In genomic region chr15:74872702-74873035, GRCh38 we compare ENCODE assay signal across 8 cellular contexts. TPM values are rescaled to one million over a fixed set of nuclear protein-coding genes. Genes with fewer than 3 reads are reported as not detected.
DNase-seq lines count a peak whose midpoint lies in the region; TF ChIP-seq lines count a peak whose summit lies in the region.

No MANE protein-coding gene starts in this region.

- H3K27ac Mint-ChIP-seq in progenitor cell of endocrine pancreas = peak overlapping the region; percentile 96

- no peak for TF ChIP-seq POLR2A in esophagus squamous epithelium (IDR thresholded peaks at IDR 0.05)

- WGBS in esophagus squamous epithelium, 2 donors = 0% methylated on average over 9 to 11 of the region's 11 CpGs

- H3K4me1 ChIP-seq in esophagus squamous epithelium = peaks cover 35 to 59% (median 53%) of the 10 kb centered on the region in 3 donors

- H3K4me3 ChIP-seq in GM06990 (replicated peaks; ENCODE audit: low read depth, low read length) (peak overlapping the region; percentile 83), SK-N-MC (peak overlapping the region; percentile 95), esophagus squamous epithelium (peak overlapping the region; percentile 59 to 98 (median 75))

- H3K36me3 ChIP-seq in GM06990 (ENCODE audit: control insufficient read depth, insufficient read depth, low read length) (peaks cover 4% of the 10 kb centered on the region), SK-N-MC (ENCODE audit: insufficient read depth, low read length) (peaks cover 18% of the 10 kb centered on the region), esophagus squamous epithelium (peaks cover 0 to 4% (median 0%) of the 10 kb centered on the region in 3 donors)

- peak overlapping the region; percentile 93 for H3K9ac ChIP-seq in SK-N-MC (ENCODE audit: insufficient read length)

- H3K9me3 ChIP-seq in SK-N-MC (ENCODE audit: low read depth, low read length) (no peaks in the 10 kb centered on the region), esophagus squamous epithelium (no peaks in the 10 kb centered on the region)

- H3K27me3 Mint-ChIP-seq in progenitor cell of endocrine pancreas = peaks cover 2% of the 10 kb centered on the region

- H3K4me1 Mint-ChIP-seq in progenitor cell of endocrine pancreas (ENCODE audit: low read depth) = peaks cover 17% of the 10 kb centered on the region

- H3K4me3 Mint-ChIP-seq in progenitor cell of endocrine pancreas (ENCODE audit: low read depth) = peak overlapping the region; percentile 92

- H3K27me3 ChIP-seq in GM06990 (replicated peaks; ENCODE audit: control insufficient read depth, insufficient read depth, low read length) (no peaks in the 10 kb centered on the region), esophagus squamous epithelium (no peaks in the 10 kb centered on the region)

- H3K27ac ChIP-seq in SK-N-MC (peak overlapping the region; percentile 92), esophagus squamous epithelium (peak overlapping the region; percentile 94 to 98 (median 96))

- H3K9me3 Mint-ChIP-seq in progenitor cell of endocrine pancreas (ENCODE audit: low read depth) = no peaks in the 10 kb centered on the region

- peaks cover 11% of the 10 kb centered on the region for H3K36me3 Mint-ChIP-seq in progenitor cell of endocrine pancreas (ENCODE audit: insufficient read depth)

- DNase-seq in GM06990 (ENCODE audit: extremely low read depth, insufficient read length) (no peak), SK-N-MC (ENCODE audit: low read depth, low spot score) (no peak), esophagus squamous epithelium (lab: John Stamatoyannopoulos, UW) (no peak), progenitor cell of endocrine pancreas (ENCODE audit: low spot score, unreplicated experiment) (no peak), foreskin melanocyte (no peak), pons (ENCODE audit: low spot score) (no peak), GM20000 (ENCODE audit: low spot score) (no peak), AG20443 (ENCODE audit: low spot score) (no peak)

- TF ChIP-seq CTCF in GM06990 (IDR thresholded peaks at IDR 0.05; ENCODE audit: insufficient read depth, low read length, poor library complexity, severe bottlenecking) (no peak), esophagus squamous epithelium (IDR thresholded peaks at IDR 0.05) (no peak), progenitor cell of endocrine pancreas (IDR thresholded peaks at IDR 0.05; ENCODE audit: unreplicated experiment) (no peak), GM20000 (IDR thresholded peaks at IDR 0.05; ENCODE audit: extremely low read depth, missing control alignments) (no peak)

- intact Hi-C loops in esophagus squamous epithelium (cut with DNase I) = no loop called here

RNA-seq across cellular contexts. Expression of gene SCAMP2, which starts 0.5 kb away (rescaled TPM):
- total RNA-seq in esophagus squamous epithelium = 100 to 1,000 TPM in 1 of 4 donors, 10 to 100 TPM in 3; 65.8 to 131 (median 88.7) TPM
- 60.0 and 63.0 TPM in 2 replicates for total RNA-seq in progenitor cell of endocrine pancreas

RNA-seq across cellular contexts. Expression of gene MPI, which starts 17.2 kb away (rescaled TPM):
- total RNA-seq in esophagus squamous epithelium = 10 to 100 TPM; 26.5 to 51.9 (median 47.9) TPM
- 36.4 and 39.6 TPM in 2 replicates for total RNA-seq in progenitor cell of endocrine pancreas

RNA-seq across cellular contexts. Expression of gene ULK3, which starts 29.7 kb away (rescaled TPM):
- total RNA-seq in esophagus squamous epithelium (100 to 1,000 TPM in 1 of 4 donors, 10 to 100 TPM in 3; 53.3 to 113 (median 60.9) TPM), progenitor cell of endocrine pancreas (37.3 and 39.8 TPM in 2 replicates)

RNA-seq across cellular contexts. Expression of gene FAM219B, which starts 34.0 kb away (rescaled TPM):
- 10 to 100 TPM; 29.3 to 71.8 (median 45.4) TPM for total RNA-seq in esophagus squamous epithelium
- total RNA-seq in progenitor cell of endocrine pancreas = 118 and 122 TPM in 2 replicates

RNA-seq across cellular contexts. Expression of gene CPLX3, which starts 46.2 kb away (rescaled TPM):
- total RNA-seq in esophagus squamous epithelium (under 1 TPM in 1 of 4 donors, not detected in 3; 0.11 TPM), progenitor cell of endocrine pancreas (not detected in 2 replicates)
